In genomic region chr5:39226558-39226957, GRCh38 we compare ENCODE assay signal across 17 cellular contexts. TPM values are rescaled to one million over a fixed set of nuclear protein-coding genes. Genes with fewer than 3 reads are reported as not detected.
"Had no signal": no experiment of that assay in that cellular context is flagged by ENCODE, and none has a peak within 500 bp of the region (broad histone marks: within the 10 kb centered on the region; RNA-seq: fewer than 3 reads in every experiment).

No MANE protein-coding gene starts in this region.

- ATAC-seq: effector memory CD8-positive, alpha-beta T cell; lower lobe of right lung had no signal

- H3K27me3 Mint-ChIP-seq: effector memory CD8-positive, alpha-beta T cell had no signal

- H3K27me3 ChIP-seq: right atrium auricular region, SJSA1, suprapubic skin had no signal

- H3K4me1 ChIP-seq: lower lobe of right lung, prostate gland, right atrium auricular region, suprapubic skin had no signal

- H3K4me3 ChIP-seq: lower lobe of right lung, prostate gland, right atrium auricular region, SJSA1, suprapubic skin had no signal

- H3K27ac Mint-ChIP-seq: effector memory CD8-positive, alpha-beta T cell had no signal

- H3K27ac ChIP-seq: lower lobe of right lung, prostate gland, right atrium auricular region, SJSA1, suprapubic skin had no signal

- H3K9me3 ChIP-seq: lower lobe of right lung, prostate gland, right atrium auricular region, SJSA1, suprapubic skin had no signal

- H3K9me3 Mint-ChIP-seq: effector memory CD8-positive, alpha-beta T cell had no signal

- DNase-seq: activated CD4-positive, alpha-beta T cell treated with anti-CD3 and anti-CD28 coated beads, Interleukin-2, amount 50 U/mL, for 1 hour; activated CD4-positive, CD25-positive, alpha-beta regulatory T cell; activated naive CD4-positive, alpha-beta T cell treated with anti-CD3 and anti-CD28 coated beads, Interleukin-2, amount 50 U/mL, for 16 hours; amniotic stem cell; effector memory CD8-positive, alpha-beta T cell; lower lobe of right lung; stimulated activated CD4-positive, alpha-beta T cell treated with anti-CD3 and anti-CD28 coated beads, Interleukin-12 subunit alpha, Interleukin-12 subunit beta, amount 100 ng/mL, for 4 hours; stimulated activated CD4-positive, alpha-beta T cell treated with anti-CD3 and anti-CD28 coated beads, Interleukin-1b, Interleukin-23, amount 100 ng/mL, for 48 hours; stimulated activated naive CD4-positive, alpha-beta T cell treated with Interleukin-2 at 50 U/mL for 16 hours; T-helper 9 cell; trophoblast cell had no signal

- H3K4me3 Mint-ChIP-seq: effector memory CD8-positive, alpha-beta T cell had no signal

- H3K36me3 ChIP-seq: lower lobe of right lung, prostate gland, right atrium auricular region, SJSA1, suprapubic skin had no signal

RNA-seq across cellular contexts. Expression of gene FYB1, which starts 7.2 kb away (rescaled TPM):
- total RNA-seq: dermis microvascular lymphatic vessel endothelial cell, fibroblast of villous mesenchyme had no signal
